8 cellular contexts compared by ENCODE assay signal in the genomic region with DNA sequence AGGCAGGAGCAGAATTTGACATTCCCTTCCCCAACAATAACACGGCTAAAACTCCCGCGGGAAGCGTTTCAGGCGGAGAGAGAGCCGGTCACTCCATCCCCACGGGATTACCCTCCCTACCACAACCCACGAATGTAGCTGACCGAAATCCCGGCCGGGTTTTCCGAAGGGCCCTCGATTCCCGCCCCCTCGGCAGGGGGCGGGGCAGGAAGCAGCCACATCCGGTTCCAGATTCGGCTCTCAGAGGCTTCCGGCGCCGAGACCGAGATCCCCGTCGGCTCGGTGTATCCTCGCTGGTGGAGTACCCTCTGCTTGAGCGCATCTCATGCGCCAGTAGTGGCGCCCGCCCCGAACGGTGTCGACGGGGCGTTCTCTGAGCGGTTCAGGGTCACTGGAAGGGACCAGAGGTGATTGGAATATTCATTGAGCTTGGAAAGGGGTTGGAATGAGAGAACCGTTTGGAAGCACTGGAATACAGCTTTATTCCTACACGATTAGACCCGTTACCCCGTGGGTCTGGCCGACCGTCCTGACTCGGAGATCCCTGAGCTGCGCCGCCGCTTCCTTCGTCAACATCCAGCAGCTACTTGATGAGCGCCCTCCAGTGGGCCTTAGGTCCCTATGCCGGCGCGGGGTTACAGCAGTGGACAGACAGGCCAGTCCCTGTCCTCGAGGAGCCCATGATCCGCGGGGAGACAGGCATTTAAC. TPM values are rescaled to one million over a fixed set of nuclear protein-coding genes. Genes with fewer than 3 reads are reported as not detected.
DNase-seq lines count a peak whose midpoint lies in the region; ATAC-seq and TF ChIP-seq lines count a peak whose summit lies in the region.

No MANE protein-coding gene starts in this region.

- H3K36me3 Mint-ChIP-seq in activated naive CD4-positive, alpha-beta T cell treated with anti-CD3 and anti-CD28 coated beads for 36 hours (ENCODE audit: low read depth), result peaks cover 26% of the 10 kb centered on the region

- no peaks in the 10 kb centered on the region for H3K9me3 Mint-ChIP-seq in activated naive CD4-positive, alpha-beta T cell treated with anti-CD3 and anti-CD28 coated beads for 36 hours

- H3K4me3 ChIP-seq in GM08714 (ENCODE audit: low read length) (peak overlapping the region; percentile 72), SJSA1 (peak overlapping the region; percentile 56), gastroesophageal sphincter (peak overlapping the region; percentile 87 to 92)

- peak overlapping the region; percentile 98 for H3K27ac Mint-ChIP-seq in activated naive CD4-positive, alpha-beta T cell treated with anti-CD3 and anti-CD28 coated beads for 36 hours

- no CpG with 5 or more reads among the region's 54 CpGs for WGBS in gastroesophageal sphincter (ENCODE audit: low coverage in 1 of 2), 2 donors

- H3K27ac ChIP-seq in SJSA1 (peak overlapping the region; percentile 83), gastroesophageal sphincter (peak overlapping the region; percentile 90 to 99 (median 94))

- no peaks in the 10 kb centered on the region for H3K27me3 ChIP-seq in SJSA1 (replicated peaks)
- no peaks in the 10 kb centered on the region for H3K27me3 ChIP-seq in gastroesophageal sphincter

- CTCF ChIA-PET in activated naive CD4-positive, alpha-beta T cell treated with anti-CD3 and anti-CD28 coated beads for 36 hours (lab: Charles Lee), result interaction anchor here (0.6 to 1.7 kb wide), 8 partner anchors 10 to 49 kb away, joined by 3 to 13 read pairs (median 4); partner anchors contain the start of genes RPS18, VPS52 and WDR46

- DNase-seq in NAMALWA (ENCODE audit: low spot score) (peak; percentile 96), SJSA1 (ENCODE audit: low read depth in 1 of 2, low spot score in 2 of 2) (peak; percentile 94 to 95), nucleus accumbens (lab: John Stamatoyannopoulos, UW) (peak in 55 of 56 donors; percentile 48 to 94 (median 85)), superior temporal gyrus (ENCODE audit: extremely low spot score) (peak; percentile 96)
- DNase-seq in activated naive CD4-positive, alpha-beta T cell treated with anti-CD3 and anti-CD28 coated beads for 36 hours, result peak; percentile 96

- TF ChIP-seq CTCF in gastroesophageal sphincter (IDR thresholded peaks at IDR 0.05), result peak in 3 of 4 experiments; percentile 65 to 79 (median 69)

- TF ChIP-seq POLR2A in gastroesophageal sphincter (IDR thresholded peaks at IDR 0.05), result peak; percentile 61 to 73

- intact Hi-C loops in activated naive CD4-positive, alpha-beta T cell treated with anti-CD3 and anti-CD28 coated beads for 36 hours (cut with micrococcal nuclease), result loop anchor here (1.0 to 2.0 kb wide), 8 partner anchors 15 to 111 kb away; partner anchors contain the start of genes B3GALT4, PHF1, RXRB and SLC39A7

- peak overlapping the region; percentile 85 for H3K4me3 Mint-ChIP-seq in activated naive CD4-positive, alpha-beta T cell treated with anti-CD3 and anti-CD28 coated beads for 36 hours

- TF ChIP-seq EP300 in gastroesophageal sphincter (IDR thresholded peaks at IDR 0.05), result no peak

- H3K36me3 ChIP-seq in SJSA1 (peaks cover 57% of the 10 kb centered on the region), gastroesophageal sphincter (peaks cover 0 to 56% of the 10 kb centered on the region in 2 donors)

- peak; percentile 64 for ATAC-seq in HG02571 (IDR thresholded peaks at IDR 0.05; ENCODE audit: unreplicated experiment)
- peak; percentile 84 for ATAC-seq in gastroesophageal sphincter

- H3K9me3 ChIP-seq in SJSA1 (replicated peaks) (no peaks in the 10 kb centered on the region), gastroesophageal sphincter (no peaks in the 10 kb centered on the region)

- peaks cover 15% of the 10 kb centered on the region for H3K4me1 ChIP-seq in SJSA1 (replicated peaks)
- H3K4me1 ChIP-seq in gastroesophageal sphincter, result peaks cover 0 to 47% (median 14%) of the 10 kb centered on the region in 3 donors

- H3K27me3 Mint-ChIP-seq in activated naive CD4-positive, alpha-beta T cell treated with anti-CD3 and anti-CD28 coated beads for 36 hours (ENCODE audit: low read depth), result no peaks in the 10 kb centered on the region

- peaks cover 29% of the 10 kb centered on the region for H3K4me1 Mint-ChIP-seq in activated naive CD4-positive, alpha-beta T cell treated with anti-CD3 and anti-CD28 coated beads for 36 hours (ENCODE audit: low read depth)

RNA-seq across cellular contexts. Expression of gene RGL2, which starts 0.6 kb away (rescaled TPM):
- total RNA-seq in SJSA1 (2014; rRNA removed; shearing (Covaris generic)), result 24.5 and 35.7 TPM in 2 replicates
- 10 to 100 TPM; 23.8 to 27.8 TPM for total RNA-seq in activated naive CD4-positive, alpha-beta T cell treated with anti-CD3 and anti-CD28 coated beads for 36 hours
- 10 to 100 TPM; 53.7 to 83.0 (median 60.7) TPM for total RNA-seq in gastroesophageal sphincter

RNA-seq across cellular contexts. Expression of gene PFDN6, which starts 10.0 kb away (rescaled TPM):
- total RNA-seq in SJSA1 (2014; rRNA removed; shearing (Covaris generic)), result 66.3 and 67.8 TPM in 2 replicates
- total RNA-seq in activated naive CD4-positive, alpha-beta T cell treated with anti-CD3 and anti-CD28 coated beads for 36 hours, result 10 to 100 TPM; 67.9 to 81.3 TPM
- total RNA-seq in gastroesophageal sphincter, result 10 to 100 TPM; 40.6 to 55.5 (median 50.6) TPM

RNA-seq across cellular contexts. Expression of gene WDR46, which starts 10.4 kb away (rescaled TPM):
- 81.8 and 123 TPM in 2 replicates for total RNA-seq in SJSA1 (2014; rRNA removed; shearing (Covaris generic))
- 10 to 100 TPM; 42.5 to 42.9 TPM for total RNA-seq in activated naive CD4-positive, alpha-beta T cell treated with anti-CD3 and anti-CD28 coated beads for 36 hours
- total RNA-seq in gastroesophageal sphincter, result 10 to 100 TPM; 26.4 to 39.2 (median 35.6) TPM

RNA-seq across cellular contexts. Expression of gene TAPBP, which starts 14.5 kb away (rescaled TPM):
- 57.8 and 64.3 TPM in 2 replicates for total RNA-seq in SJSA1 (2014; rRNA removed; shearing (Covaris generic))
- total RNA-seq in activated naive CD4-positive, alpha-beta T cell treated with anti-CD3 and anti-CD28 coated beads for 36 hours, result 100 to 1,000 TPM; 184 TPM
- total RNA-seq in gastroesophageal sphincter, result 100 to 1,000 TPM in 1 of 4 donors, 10 to 100 TPM in 3; 62.9 to 136 (median 69.2) TPM

RNA-seq across cellular contexts. Expression of gene ZBTB22, which starts 18.2 kb away (rescaled TPM):
- total RNA-seq in SJSA1 (2014; rRNA removed; shearing (Covaris generic)), result 5.6 and 10.1 TPM in 2 replicates
- total RNA-seq in activated naive CD4-positive, alpha-beta T cell treated with anti-CD3 and anti-CD28 coated beads for 36 hours, result 1 to 10 TPM; 8.8 to 9.0 TPM
- 10 to 100 TPM; 19.3 to 20.9 (median 20.1) TPM for total RNA-seq in gastroesophageal sphincter

Comparison
In these comparisons a context has a peak if more than half of its experiments do, and no peak if none do; other contexts are left out.
1. Peak in every context shown above with its lines: DNase-seq, ATAC-seq, H3K4me3 ChIP-seq and H3K27ac ChIP-seq.